Comparison of ENCODE assay signal across 1 cellular context in genomic region chr2:85354286-85355072, GRCh38.
A peak's percentile ranks its signal among the peaks of the same experiment; 100 is the strongest.
TF ChIP-seq lines count a peak whose summit lies in the region.

Gene ELMOD3 (plus strand): TSS chr2:85354769. CDS start chr2:85357199, 2,430 bp downstream.
Gene RETSAT (minus strand): TSS chr2:85354528. CDS start chr2:85354507, 21 bp downstream.

TF ChIP-seq in HepG2, 621 proteins besides CTCF, POLR2A, EP300 and RAD21 (continued from another document and continues in another):
- TF ChIP-seq ZBTB37 (CRISPR knock-in tag; IDR thresholded peaks at IDR 0.05) (no peak), NFKB2 (CRISPR knock-in tag; IDR thresholded peaks at IDR 0.05; ENCODE audit: borderline replicate concordance) (peak; percentile 97; the same call in 1 of the 2 replicates), ZBTB1 (CRISPR knock-in tag; IDR thresholded peaks at IDR 0.05; ENCODE audit: borderline replicate concordance) (peak; percentile 14; the same call in 1 of the 2 replicates), NR2F1 (CRISPR knock-in tag; IDR thresholded peaks at IDR 0.05) (no peak), PATZ1 (CRISPR knock-in tag; IDR thresholded peaks at IDR 0.05) (peak; percentile 36; the same call in 1 of the 2 replicates), XBP1 (CRISPR knock-in tag; IDR thresholded peaks at IDR 0.05) (no peak), SIX1 (CRISPR knock-in tag; IDR thresholded peaks at IDR 0.05; ENCODE audit: borderline replicate concordance) (no peak; the same call in 1 of the 2 replicates), ZNF326 (CRISPR knock-in tag; IDR thresholded peaks at IDR 0.05; ENCODE audit: borderline replicate concordance) (no peak), FOXM1 (CRISPR knock-in tag; IDR thresholded peaks at IDR 0.05) (0 out of 2 replicates have a peak, but pooled peaks have one; percentile 14), GRHL1 (CRISPR knock-in tag; conservative IDR thresholded peaks at IDR 0.05) (no peak), THAP11 (CRISPR knock-in tag; IDR thresholded peaks at IDR 0.05) (peak; percentile 99), CENPT (CRISPR knock-in tag; IDR thresholded peaks at IDR 0.05; ENCODE audit: low read depth) (no peak), ZNF329 (CRISPR knock-in tag; IDR thresholded peaks at IDR 0.05; ENCODE audit: low read depth) (peak; percentile 77; the same call in 1 of the 2 replicates), MIER2 (CRISPR knock-in tag; IDR thresholded peaks at IDR 0.05) (peak; percentile 83), ATF5 (CRISPR knock-in tag; IDR thresholded peaks at IDR 0.05; ENCODE audit: low read depth) (peak; percentile 92), REPIN1 (CRISPR knock-in tag; IDR thresholded peaks at IDR 0.05; ENCODE audit: borderline replicate concordance, low read depth) (peak; percentile 97), ZNF354B (CRISPR knock-in tag; IDR thresholded peaks at IDR 0.05) (no peak), AHDC1 (CRISPR knock-in tag; IDR thresholded peaks at IDR 0.05; ENCODE audit: borderline replicate concordance) (no peak), BCL6 (CRISPR knock-in tag; IDR thresholded peaks at IDR 0.05) (peak; percentile 59), CC2D1A (CRISPR knock-in tag; IDR thresholded peaks at IDR 0.05) (0 out of 2 replicates have a peak, but pooled peaks have one; percentile 49), TCF7L2 (IDR thresholded peaks at IDR 0.05; ENCODE audit: low read depth, low read length) (no peak), ZNF619 (CRISPR knock-in tag; IDR thresholded peaks at IDR 0.05) (peak; percentile 28), HNF1B (CRISPR knock-in tag; IDR thresholded peaks at IDR 0.05) (peak; percentile 100), THYN1 (CRISPR knock-in tag; IDR thresholded peaks at IDR 0.05; ENCODE audit: borderline replicate concordance, low read depth) (no peak; the same call in 1 of the 2 replicates), ZNF275 (CRISPR knock-in tag; IDR thresholded peaks at IDR 0.05; ENCODE audit: borderline replicate concordance) (peak; percentile 99; the same call in 1 of the 2 replicates), NFRKB (IDR thresholded peaks at IDR 0.05) (no peak), MED8 (CRISPR knock-in tag; IDR thresholded peaks at IDR 0.05; ENCODE audit: insufficient replicate concordance) (no peak), ZNF263 (CRISPR knock-in tag; IDR thresholded peaks at IDR 0.05) (peak; percentile 39; the same call in 1 of the 2 replicates), ZNF18 (CRISPR knock-in tag; IDR thresholded peaks at IDR 0.05; ENCODE audit: insufficient replicate concordance) (peak; percentile 45), ZNF225 (CRISPR knock-in tag; IDR thresholded peaks at IDR 0.05) (no peak), KLF13 (CRISPR knock-in tag; IDR thresholded peaks at IDR 0.05) (no peak), MLLT10 (CRISPR knock-in tag; IDR thresholded peaks at IDR 0.05) (no peak), ZMYM2 (CRISPR knock-in tag; IDR thresholded peaks at IDR 0.05) (no peak), GTF2F1 (IDR thresholded peaks at IDR 0.05; ENCODE audit: low read length) (peak; percentile 90), MBD4 (IDR thresholded peaks at IDR 0.05; ENCODE audit: borderline replicate concordance, low read length) (no peak), NFKBIZ (CRISPR knock-in tag; IDR thresholded peaks at IDR 0.05) (no peak), TOPORS (CRISPR knock-in tag; IDR thresholded peaks at IDR 0.05) (peak; percentile 76), HOXA5 (CRISPR knock-in tag; IDR thresholded peaks at IDR 0.05) (peak; percentile 99), ZNF788 (CRISPR knock-in tag; IDR thresholded peaks at IDR 0.05; ENCODE audit: borderline replicate concordance) (peak; percentile 100), REXO4 (CRISPR knock-in tag; IDR thresholded peaks at IDR 0.05; ENCODE audit: borderline replicate concordance) (no peak), PRMT3 (CRISPR knock-in tag; IDR thresholded peaks at IDR 0.05; ENCODE audit: borderline replicate concordance, low read depth) (no peak; the same call in 1 of the 2 replicates), ZBTB7B (CRISPR knock-in tag; IDR thresholded peaks at IDR 0.05) (peak; percentile 95), TAF15 (IDR thresholded peaks at IDR 0.05; ENCODE audit: low read depth, low read length, poor library complexity, severe bottlenecking) (peak; percentile 42), ZBTB14 (CRISPR knock-in tag; IDR thresholded peaks at IDR 0.05) (no peak), HOXD1 (CRISPR knock-in tag; IDR thresholded peaks at IDR 0.05) (peak; percentile 89), NCOR1 (IDR thresholded peaks at IDR 0.05; ENCODE audit: borderline replicate concordance, low read length) (peak; percentile 24; the same call in 1 of the 2 replicates), GLI4 (CRISPR knock-in tag; IDR thresholded peaks at IDR 0.05; ENCODE audit: borderline replicate concordance) (no peak; the same call in 1 of the 2 replicates), ETV6 (CRISPR knock-in tag; conservative IDR thresholded peaks at IDR 0.05) (peak; percentile 24; the same call in 1 of the 2 replicates), CREM (IDR thresholded peaks at IDR 0.05) (peak; percentile 95), CREM (CRISPR knock-in tag; IDR thresholded peaks at IDR 0.05) (no peak), ZFP37 (CRISPR knock-in tag; IDR thresholded peaks at IDR 0.05; ENCODE audit: borderline replicate concordance) (peak; percentile 39; the same call in 1 of the 2 replicates), GATA4 (IDR thresholded peaks at IDR 0.05; ENCODE audit: borderline replicate concordance, low read depth) (peak; percentile 93)
